In the genomic region with DNA sequence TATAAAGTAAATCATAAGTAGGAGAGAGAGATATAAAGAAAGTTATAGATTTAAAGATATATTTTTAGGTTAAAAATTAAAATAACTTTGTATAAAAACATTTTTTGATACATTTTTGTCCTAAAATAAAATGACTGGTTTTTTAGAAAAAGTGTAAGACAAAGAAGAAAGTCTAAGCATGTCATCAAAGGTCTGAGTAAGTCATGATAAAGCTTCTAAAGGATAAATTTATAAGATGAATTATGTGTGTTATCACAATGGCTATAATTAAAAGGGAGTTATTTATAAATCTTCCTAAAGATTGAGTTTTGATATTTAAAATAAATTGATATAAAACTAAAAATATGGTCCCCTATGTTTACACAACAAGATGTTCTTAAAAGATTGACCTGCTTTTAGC, we compare ENCODE assay signal across 23 cellular contexts.
DNase-seq lines count a peak whose midpoint lies in the region; ATAC-seq and TF ChIP-seq lines count a peak whose summit lies in the region.
"Had no signal": no experiment of that assay in that cellular context is flagged by ENCODE, and none has a peak within 500 bp of the region (broad histone marks: within the 10 kb centered on the region; RNA-seq: fewer than 3 reads in every experiment).

No MANE protein-coding gene starts in this region.

- H3K4me3 Mint-ChIP-seq in GM23338 (no peak overlapping the region), CD14-positive monocyte (no peak overlapping the region)
- H3K4me3 Mint-ChIP-seq: T-helper 1 cell treated with Interleukin-12 subunit alpha and Interleukin-12 subunit beta and Interleukin-4 antibody, amounts not matched to agents 30 μg/mL and 1 μg/mL, for 36 hours had no signal

- H3K9me3 Mint-ChIP-seq in GM23338 (peaks cover 68% of the 10 kb centered on the region), CD14-positive monocyte (peaks cover 2 to 16% (median 10%) of the 10 kb centered on the region in 7 donors)

- 0 out of 2 replicates have a peak, but pooled peaks cover 7% of the 10 kb centered on the region for H3K36me3 ChIP-seq in GM23338 (ENCODE audit: insufficient read depth)
- H3K36me3 ChIP-seq in OCI-LY7 (ENCODE audit: insufficient read depth, low read length) = no peaks in the 10 kb centered on the region
- H3K36me3 ChIP-seq: BE2C had no signal

- no peak overlapping the region for H3K4me3 ChIP-seq in GM23338
- H3K4me3 ChIP-seq in OCI-LY7 (ENCODE audit: low read depth, low read length, poor library complexity, severe bottlenecking) = no peak overlapping the region
- H3K4me3 ChIP-seq: GM12878 had no signal

- ATAC-seq in GM23338 (no peak), GM21723 (IDR thresholded peaks at IDR 0.05; ENCODE audit: unreplicated experiment) (no peak)
- ATAC-seq: GM12878 had no signal

- no TSS peak for BruUV-seq in OCI-LY7 (replicated peaks; lab: Mats Ljungman, UMichigan)

- H3K27ac Mint-ChIP-seq in GM23338 = no peak overlapping the region
- no peak overlapping the region for H3K27ac Mint-ChIP-seq in CD14-positive monocyte
- H3K27ac Mint-ChIP-seq: T-helper 1 cell treated with Interleukin-12 subunit alpha and Interleukin-12 subunit beta and Interleukin-4 antibody, amounts not matched to agents 30 μg/mL and 1 μg/mL, for 36 hours had no signal

- H3K4me1 ChIP-seq in GM23338 (ENCODE audit: insufficient read depth) (no peaks in the 10 kb centered on the region), OCI-LY7 (ENCODE audit: insufficient read depth, low read length, poor library complexity, severe bottlenecking) (no peaks in the 10 kb centered on the region)
- H3K4me1 ChIP-seq: BE2C had no signal

- no peaks in the 10 kb centered on the region for H3K9me2 ChIP-seq in GM23338 (ENCODE audit: insufficient read depth)
- H3K9me2 ChIP-seq in OCI-LY7 (ENCODE audit: insufficient read depth, low read length) = no peaks in the 10 kb centered on the region

- POLR2A ChIA-PET in OCI-LY7 (lab: Charles Lee) = no interaction called here

- H3K36me3 Mint-ChIP-seq in GM23338 (ENCODE audit: low read depth) (peaks cover 16% of the 10 kb centered on the region), CD14-positive monocyte (no peaks in the 10 kb centered on the region)

- no peaks in the 10 kb centered on the region for H4K20me1 ChIP-seq in GM23338 (replicated peaks; ENCODE audit: insufficient read depth)
- H4K20me1 ChIP-seq in OCI-LY7 (ENCODE audit: insufficient read depth, low read length) = no peaks in the 10 kb centered on the region

- CTCF ChIA-PET in OCI-LY7 (lab: Charles Lee; ENCODE audit: unreplicated experiment) = no interaction called here

- H3K27me3 Mint-ChIP-seq in GM23338 (ENCODE audit: insufficient read depth, low read depth, poor library complexity) (peaks cover 3% of the 10 kb centered on the region), CD14-positive monocyte (ENCODE audit: low read depth in 3 of 3) (peaks cover 3 to 5% (median 4%) of the 10 kb centered on the region in 3 donors)

- peaks cover 12% of the 10 kb centered on the region; the same call in 1 of the 2 replicates for H3K9me3 ChIP-seq in OCI-LY7 (ENCODE audit: low read length)
- H3K9me3 ChIP-seq: BE2C had no signal

- H3K4me1 Mint-ChIP-seq in GM23338 (no peaks in the 10 kb centered on the region), CD14-positive monocyte (no peaks in the 10 kb centered on the region)

- intact Hi-C loops in OCI-LY7 (cut with micrococcal nuclease; ENCODE audit: unreplicated experiment) = no loop called here
- intact Hi-C loops in CD14-positive monocyte (cut with micrococcal nuclease) = no loop called here

- H3K27ac ChIP-seq in GM23338 (ENCODE audit: low read depth) (no peak overlapping the region), OCI-LY7 (ENCODE audit: low read depth, low read length, poor library complexity, severe bottlenecking) (no peak overlapping the region)
- H3K27ac ChIP-seq: RWPE1 had no signal

- no peaks in the 10 kb centered on the region for H3K27me3 ChIP-seq in GM23338 (ENCODE audit: insufficient read depth)
- H3K27me3 ChIP-seq: BE2C had no signal

- H3K79me2 ChIP-seq in GM23338 (replicated peaks; ENCODE audit: insufficient read depth) (no peaks in the 10 kb centered on the region), OCI-LY7 (ENCODE audit: insufficient read depth, low read depth, low read length) (no peaks in the 10 kb centered on the region)

- in situ Hi-C loops in ACHN (cut with HindIII; ENCODE audit: low pct_ligation_motif_present, low pct_unique_long_range_greater_than_20kb, low sequenced_read_pairs) = no loop called here

- no peaks in the 10 kb centered on the region for H3F3A ChIP-seq in GM23338 (replicated peaks; ENCODE audit: low read depth)

- DNase-seq in ACHN = peak; percentile 17
- peak; percentile 56 for DNase-seq in GM23338 (ENCODE audit: low spot score)
- peak; percentile 6 for DNase-seq in OCI-LY7 (ENCODE audit: low spot score)
- peak; percentile 8 for DNase-seq in left kidney (ENCODE audit: low read depth, low spot score)
- DNase-seq in CD14-positive monocyte (ENCODE audit: low spot score) = no peak
- no peak for DNase-seq in effector CD4-positive, alpha-beta T cell
- DNase-seq: BE2C; Calu3; GDM1; KBM-7; MM.1S; NCI-H2029; NCI-H2171 treated with DMSO at 0.1 percent for 48 hours; NCI-H524; NCI-H82; NK-92 treated with Interleukin-12 subunit alpha and Interleukin-12 subunit beta, amount 100 ng/mL, for 24 hours; SHP77; SW 1271; T-helper 9 cell had no signal

- no peak for TF ChIP-seq CTCF in GM23338 (conservative IDR thresholded peaks at IDR 0.05; ENCODE audit: low read depth in 2 of 2)
- TF ChIP-seq CTCF in OCI-LY7 (conservative IDR thresholded peaks at IDR 0.05; ENCODE audit: low read length) = no peak
- TF ChIP-seq CTCF in CD14-positive monocyte (IDR thresholded peaks at IDR 0.05) = no peak

- H3K4me2 ChIP-seq in GM23338 = no peak overlapping the region
- H3K4me2 ChIP-seq in OCI-LY7 (ENCODE audit: low read length) = no peak overlapping the region

- no peak overlapping the region for H2AFZ ChIP-seq in GM23338
- H2AFZ ChIP-seq in OCI-LY7 (ENCODE audit: low read length) = no peak overlapping the region

TF ChIP-seq in GM23338, 12 proteins besides CTCF, POLR2A, EP300 and RAD21:
- TF ChIP-seq ZNF462 (CRISPR knock-in tag; IDR thresholded peaks at IDR 0.05) (no peak), STAT1 (IDR thresholded peaks at IDR 0.05; ENCODE audit: unreplicated experiment) (no peak), JUNB (IDR thresholded peaks at IDR 0.05; ENCODE audit: unreplicated experiment) (no peak)

Comparison
In these comparisons a context has a peak if more than half of its experiments do, and no peak if none do; other contexts are left out.
1. DNase-seq: peak in ACHN (single experiment), GM23338 (single experiment), OCI-LY7 (single experiment) and left kidney (single experiment); none in CD14-positive monocyte (single experiment) and effector CD4-positive, alpha-beta T cell (single experiment).